In the genomic region with DNA sequence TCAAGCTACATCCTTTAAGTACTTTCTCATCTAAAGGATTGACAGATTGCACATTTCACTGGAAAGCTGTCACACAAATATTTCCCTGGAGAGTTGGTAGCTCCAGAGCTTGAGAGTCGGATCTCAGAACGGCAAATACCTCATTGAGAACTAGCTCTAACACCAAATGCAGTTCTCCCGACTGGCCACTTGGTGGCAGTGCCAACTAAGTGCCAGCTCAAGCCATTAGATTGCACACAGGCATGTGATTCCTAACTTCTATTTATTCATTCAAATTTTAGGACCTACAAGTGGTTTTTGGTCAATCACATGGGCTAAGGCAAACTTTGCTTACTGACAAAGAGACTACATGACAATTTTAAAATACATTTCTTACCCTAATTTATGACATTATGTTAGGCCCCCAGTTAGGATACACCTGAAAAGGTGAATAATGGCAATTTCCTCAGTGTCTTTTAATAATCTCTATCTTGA, we compare ENCODE assay signal across 9 cellular contexts. TPM values are rescaled to one million over a fixed set of nuclear protein-coding genes. Genes with fewer than 3 reads are reported as not detected.
A peak's percentile ranks its signal among the peaks of the same experiment; 100 is the strongest.
DNase-seq lines count a peak whose midpoint lies in the region; ATAC-seq and TF ChIP-seq lines count a peak whose summit lies in the region.
"Had no signal": no experiment of that assay in that cellular context is flagged by ENCODE, and none has a peak within 500 bp of the region (broad histone marks: within the 10 kb centered on the region; RNA-seq: fewer than 3 reads in every experiment).

No MANE protein-coding gene starts in this region.

- POLR2A ChIA-PET in T-cell (lab: Charles Lee): no interaction called here

- TF ChIP-seq CTCF in AG10803 (conservative IDR thresholded peaks at IDR 0.05; ENCODE audit: low read length): peak; percentile 99

- H3K4me3 ChIP-seq in AG10803 (ENCODE audit: low read length): no peak overlapping the region

- DNase-seq in AG10803 (ENCODE audit: low read depth): peak; percentile 70
- DNase-seq in NCI-H1417 (lab: John Stamatoyannopoulos, UW): peak; percentile 40 to 76 (median 54)
- peak in 19 of 34 experiments; percentile 1 to 33 (median 6) for DNase-seq in T-cell
- DNase-seq in central memory CD4-positive, alpha-beta T cell: peak; percentile 2
- no peak for DNase-seq in left lobe of liver (ENCODE audit: low spot score)
- DNase-seq in stimulated activated CD8-positive, alpha-beta memory T cell treated with anti-CD3 and anti-CD28 coated beads, Interleukin-12 subunit alpha, Interleukin-12 subunit beta, amount 100 ng/mL, for 1 hour (ENCODE audit: low read depth): peak; percentile 15

- H3K9me3 Mint-ChIP-seq in T-cell: no peaks in the 10 kb centered on the region
- H3K9me3 Mint-ChIP-seq: IgD-negative memory B cell had no signal

- H3K4me3 Mint-ChIP-seq in T-cell: no peak overlapping the region
- H3K4me3 Mint-ChIP-seq: IgD-negative memory B cell had no signal

- no peak overlapping the region for H3K27ac Mint-ChIP-seq in T-cell
- H3K27ac Mint-ChIP-seq: IgD-negative memory B cell had no signal

- peaks cover 23 to 31% of the 10 kb centered on the region in 2 donors for H3K27me3 Mint-ChIP-seq in T-cell

- CTCF ChIA-PET in T-cell (lab: Charles Lee): interaction anchor here (0.6 to 2.3 kb wide), 8 partner anchors 12 to 662 kb away, joined by 3 to 17 read pairs (median 6); no protein-coding TSS in a partner anchor

- ATAC-seq in GM18511 (IDR thresholded peaks at IDR 0.05; ENCODE audit: unreplicated experiment) (peak; percentile 93), HG02885 (IDR thresholded peaks at IDR 0.05; ENCODE audit: poor library complexity, unreplicated experiment) (peak; percentile 98), T-cell (replicated peaks in 1 of 4) (peak in 2 of 4 experiments; percentile 56 to 64), left lobe of liver (peak; percentile 97)

- H3K36me3 Mint-ChIP-seq in T-cell: no peaks in the 10 kb centered on the region
- H3K36me3 Mint-ChIP-seq: IgD-negative memory B cell had no signal

- H3K4me1 Mint-ChIP-seq in T-cell: no peaks in the 10 kb centered on the region

RNA-seq across cellular contexts. Expression of gene MCHR2, which starts 7.9 kb away (rescaled TPM):
- total RNA-seq in T-cell (not detected), left lobe of liver (not detected)
